8 cellular contexts compared by ENCODE assay signal in the genomic region with DNA sequence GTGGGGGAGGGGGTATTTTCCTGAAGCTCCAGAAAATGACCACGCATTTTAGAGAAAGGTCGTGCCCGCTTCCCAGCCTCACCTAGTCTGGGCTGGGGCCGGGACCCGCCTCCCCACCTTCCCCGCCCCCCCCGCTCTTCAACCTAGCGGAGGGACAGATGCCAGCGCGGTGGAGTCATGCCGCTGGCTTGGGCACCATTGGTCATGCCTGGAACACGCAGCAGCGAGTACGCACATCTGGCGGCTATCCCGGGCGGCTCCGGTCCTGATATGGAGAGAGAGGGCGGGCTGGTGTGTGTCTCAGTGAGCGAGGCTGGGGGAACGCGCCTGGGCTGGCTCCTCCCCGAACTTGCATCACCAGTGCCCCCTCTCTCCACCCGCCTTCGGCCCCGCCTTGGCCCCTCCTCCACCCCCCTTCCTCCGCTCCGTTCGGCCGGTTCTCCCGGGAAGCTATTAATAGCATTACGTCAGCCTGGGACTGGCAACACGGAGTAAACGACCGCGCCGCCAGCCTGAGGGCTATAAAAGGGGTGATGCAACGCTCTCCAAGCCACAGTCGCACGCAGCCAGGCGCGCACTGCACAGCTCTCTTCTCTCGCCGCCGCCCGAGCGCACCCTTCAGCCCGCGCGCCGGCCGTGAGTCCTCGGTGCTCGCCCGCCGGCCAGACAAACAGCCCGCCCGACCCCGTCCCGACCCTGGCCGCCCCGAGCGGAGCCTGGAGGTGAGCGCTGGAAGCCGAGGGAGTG. TPM values are rescaled to one million over a fixed set of nuclear protein-coding genes. Genes with fewer than 3 reads are reported as not detected.
A peak's percentile ranks its signal among the peaks of the same experiment; 100 is the strongest.
DNase-seq lines count a peak whose midpoint lies in the region; ATAC-seq and TF ChIP-seq lines count a peak whose summit lies in the region.

A gene with protein sequence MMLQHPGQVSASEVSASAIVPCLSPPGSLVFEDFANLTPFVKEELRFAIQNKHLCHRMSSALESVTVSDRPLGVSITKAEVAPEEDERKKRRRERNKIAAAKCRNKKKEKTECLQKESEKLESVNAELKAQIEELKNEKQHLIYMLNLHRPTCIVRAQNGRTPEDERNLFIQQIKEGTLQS (plus strand): TSS at position 553 of the 747 bp plus-strand sequence. CDS start 6,261 bp downstream, outside the sequence.

- POLR2A ChIA-PET in Panc1 (lab: Charles Lee), result interaction anchor here (0.5 to 1.1 kb wide), 23 partner anchors 11 to 1337 kb away, joined by 3 to 17 read pairs (median 6); no protein-coding TSS in a partner anchor

- H3K36me3 ChIP-seq in Panc1 (ENCODE audit: control insufficient read depth, insufficient read depth, low read length) (no peaks in the 10 kb centered on the region), esophagus muscularis mucosa (no peaks in the 10 kb centered on the region), muscle layer of duodenum (ENCODE audit: control insufficient read depth in 1 of 2, insufficient read depth in 2 of 2, low read length in 2 of 2) (no peaks in the 10 kb centered on the region)

- intact Hi-C loops in Panc1 (cut with micrococcal nuclease; ENCODE audit: unreplicated experiment) (no loop called here), esophagus muscularis mucosa (cut with DNase I) (loop anchor here (5.0 kb wide), 2 partner anchors 41 to 131 kb away; no protein-coding TSS in a partner anchor)

- H3K36me3 Mint-ChIP-seq in activated T-cell treated with anti-CD3 and anti-CD28 coated beads, Interleukin-2, amount 50 U/mL, for 4 hours (ENCODE audit: insufficient read depth), result peaks cover 3% of the 10 kb centered on the region

- ATAC-seq in GM21723 (IDR thresholded peaks at IDR 0.05; ENCODE audit: unreplicated experiment), result peak; percentile 69
- ATAC-seq in Panc1, result peak; percentile 89
- peak; percentile 83 for ATAC-seq in activated T-cell treated with anti-CD3 and anti-CD28 coated beads, Interleukin-2, amount 50 U/mL, for 4 hours

- TF ChIP-seq EP300 in esophagus muscularis mucosa (IDR thresholded peaks at IDR 0.05), result peak; percentile 17

- TF ChIP-seq POLR2A in esophagus muscularis mucosa (IDR thresholded peaks at IDR 0.05; ENCODE audit: low read depth), result peak; percentile 99

- peak within 1 kb of the TSS; percentile 84 for H3K27ac ChIP-seq in Panc1 (ENCODE audit: low read length)
- H3K27ac ChIP-seq in esophagus muscularis mucosa (replicated peaks in 1 of 4), result peak within 1 kb of the TSS; percentile 98 to 100 (median 99)
- peak within 1 kb of the TSS; percentile 81 for H3K27ac ChIP-seq in muscle layer of duodenum (ENCODE audit: low read length)

- 0% methylated on average over 16 of the region's 65 CpGs for WGBS in esophagus muscularis mucosa

- peaks cover 49% of the 10 kb centered on the region for H3K27me3 Mint-ChIP-seq in activated T-cell treated with anti-CD3 and anti-CD28 coated beads, Interleukin-2, amount 50 U/mL, for 4 hours (ENCODE audit: low read depth)

- DNase-seq in DMS79 (lab: John Stamatoyannopoulos, UW) (peak; percentile 97), KBM-7 (peak; percentile 97), Panc1 (ENCODE audit: low read depth, low spot score) (peak; percentile 96), esophagus muscularis mucosa (ENCODE audit: extremely low spot score) (peak; percentile 100)
- DNase-seq in activated T-cell treated with anti-CD3 and anti-CD28 coated beads, Interleukin-2, amount 50 U/mL, for 4 hours, result peak; percentile 89
- peak; percentile 76 for DNase-seq in stimulated activated CD8-positive, alpha-beta memory T cell treated with anti-CD3 and anti-CD28 coated beads, Interleukin-7, amount 100 ng/mL, for 24 hours (ENCODE audit: low read depth)

- peaks cover 42% of the 10 kb centered on the region for H3K27me3 ChIP-seq in Panc1 (ENCODE audit: control insufficient read depth, insufficient read depth, low read length)
- peaks cover 0 to 33% (median 20%) of the 10 kb centered on the region in 4 donors for H3K27me3 ChIP-seq in esophagus muscularis mucosa
- peaks cover 20% of the 10 kb centered on the region for H3K27me3 ChIP-seq in muscle layer of duodenum (ENCODE audit: low read depth, low read length)

- in situ Hi-C loops in KBM-7 (cut with MboI; ENCODE audit: low pct_unique_long_range_greater_than_20kb, low sequenced_read_pairs) (no loop called here), Panc1 (cut with HindIII; ENCODE audit: low pct_unique_long_range_greater_than_20kb, low sequenced_read_pairs) (no loop called here)

- peak within 1 kb of the TSS; percentile 92 for H3K4me3 Mint-ChIP-seq in activated T-cell treated with anti-CD3 and anti-CD28 coated beads, Interleukin-2, amount 50 U/mL, for 4 hours

- peak within 1 kb of the TSS; percentile 74 to 84 for H3K4me3 ChIP-seq in Panc1 (ENCODE audit: low read depth in 2 of 2, low read length in 2 of 2)
- H3K4me3 ChIP-seq in esophagus muscularis mucosa, result peak within 1 kb of the TSS; percentile 69 to 90 (median 83)
- peak within 1 kb of the TSS; percentile 65 to 67 for H3K4me3 ChIP-seq in muscle layer of duodenum (ENCODE audit: low read depth in 1 of 2, low read length in 2 of 2)

- no peak for TF ChIP-seq CTCF in Panc1 (IDR thresholded peaks at IDR 0.05)
- no peak for TF ChIP-seq CTCF in esophagus muscularis mucosa (IDR thresholded peaks at IDR 0.05)

- H3K4me1 Mint-ChIP-seq in activated T-cell treated with anti-CD3 and anti-CD28 coated beads, Interleukin-2, amount 50 U/mL, for 4 hours (ENCODE audit: low read depth), result peaks cover 43% of the 10 kb centered on the region

- no TSS peak for BruUV-seq in Panc1 (replicated peaks; lab: Mats Ljungman, UMichigan)

- H3K4me1 ChIP-seq in Panc1 (ENCODE audit: control insufficient read depth, insufficient read depth, low read length), result peaks cover 20% of the 10 kb centered on the region
- peaks cover 40 to 56% (median 48%) of the 10 kb centered on the region in 4 donors for H3K4me1 ChIP-seq in esophagus muscularis mucosa
- peaks cover 15 to 23% of the 10 kb centered on the region in 2 donors for H3K4me1 ChIP-seq in muscle layer of duodenum (ENCODE audit: control insufficient read depth in 1 of 2, insufficient read depth in 2 of 2, low read length in 2 of 2)

- CTCF ChIA-PET in Panc1 (lab: Charles Lee), result interaction anchor here (0.5 to 0.8 kb wide), 4 partner anchors 13 to 198 kb away, joined by 5 to 9 read pairs (median 6); no protein-coding TSS in a partner anchor

- no peaks in the 10 kb centered on the region for H3K9me3 Mint-ChIP-seq in activated T-cell treated with anti-CD3 and anti-CD28 coated beads, Interleukin-2, amount 50 U/mL, for 4 hours

- H3K9me3 ChIP-seq in Panc1 (ENCODE audit: control insufficient read depth, insufficient read depth, low read depth, low read length), result no peaks in the 10 kb centered on the region
- no peaks in the 10 kb centered on the region for H3K9me3 ChIP-seq in esophagus muscularis mucosa
- no peaks in the 10 kb centered on the region for H3K9me3 ChIP-seq in muscle layer of duodenum (ENCODE audit: control insufficient read depth in 1 of 2, low read length in 2 of 2)

RNA-seq across cellular contexts. Expression of the gene that starts here (rescaled TPM):
- total RNA-seq in Panc1 (2021; ENCODE audit: unreplicated experiment) (13.3 TPM), esophagus muscularis mucosa (10 to 100 TPM in 1 of 4 donors, 1 to 10 TPM in 3; 2.9 to 29.7 (median 3.7) TPM)
- 8.6 TPM for polyA plus RNA-seq in Panc1 (2012; ENCODE audit: insufficient read length)
- 10 to 100 TPM; 14.8 to 27.2 (median 16.8) TPM for total RNA-seq in activated T-cell treated with anti-CD3 and anti-CD28 coated beads, Interleukin-2, amount 50 U/mL, for 4 hours

Comparison
In these comparisons a context has a peak if more than half of its experiments do, and no peak if none do; other contexts are left out.
1. Peak in every context shown above with its lines: DNase-seq, ATAC-seq, H3K4me3 ChIP-seq and H3K27ac ChIP-seq.